Comparison of ENCODE assay signal across 23 cellular contexts in the genomic region with DNA sequence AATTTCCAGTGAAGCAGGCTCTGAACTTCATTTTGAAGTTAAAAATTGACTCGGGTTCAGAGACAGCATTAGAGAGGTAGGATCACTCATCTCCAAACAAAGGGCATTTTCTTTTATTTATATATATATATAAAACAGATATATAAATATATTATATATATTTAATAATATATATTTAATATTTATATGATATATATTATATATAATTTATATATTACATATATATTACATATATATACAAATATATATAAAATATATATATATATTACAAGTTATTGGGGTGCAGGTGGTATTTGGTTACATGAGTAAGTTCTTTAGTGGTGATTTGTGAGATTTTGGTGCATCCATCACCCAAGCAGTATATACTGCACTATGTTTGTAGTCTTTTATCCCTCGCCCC.
"Had no signal": no experiment of that assay in that cellular context is flagged by ENCODE, and none has a peak within 500 bp of the region (broad histone marks: within the 10 kb centered on the region; RNA-seq: fewer than 3 reads in every experiment).

No MANE protein-coding gene starts in this region.

- H3K27ac ChIP-seq: colonic mucosa, esophagus muscularis mucosa, heart right ventricle, left lung, lower lobe of right lung had no signal

- H3K36me3 Mint-ChIP-seq: naive B cell had no signal

- H3K27me3 ChIP-seq: colonic mucosa, esophagus muscularis mucosa, gastrocnemius medialis, heart right ventricle, left lung had no signal

- H3K27ac Mint-ChIP-seq: dendritic cell treated with granulocyte-macrophage colony-stimulating factor and Interleukin-4, amounts not matched to agents 40 ng/mL and 50 ng/mL, for 4 days; effector memory CD8-positive, alpha-beta T cell; endodermal cell; mesothelial cell of epicardium had no signal

- H3K4me3 Mint-ChIP-seq: dendritic cell treated with granulocyte-macrophage colony-stimulating factor and Interleukin-4, amounts not matched to agents 40 ng/mL and 50 ng/mL, for 4 days; effector memory CD8-positive, alpha-beta T cell; endodermal cell; mesothelial cell of epicardium; naive B cell had no signal

- FAIRE-seq: endometrium, endothelial cell of umbilical vein, islet of Langerhans had no signal

- ATAC-seq: effector memory CD8-positive, alpha-beta T cell; gastrocnemius medialis; heart right ventricle; left cardiac atrium; left lung; left ventricle myocardium superior; lower lobe of right lung; mucosa of descending colon had no signal

- H3K4me1 Mint-ChIP-seq: endodermal cell, naive B cell had no signal

- H3K4me1 ChIP-seq: colonic mucosa, left lung, lower lobe of right lung had no signal

- H3K27me3 Mint-ChIP-seq: effector memory CD8-positive, alpha-beta T cell; naive B cell had no signal

- H3K9me3 ChIP-seq: colonic mucosa, esophagus muscularis mucosa, gastrocnemius medialis, lower lobe of right lung, mucosa of descending colon had no signal

- H3K36me3 ChIP-seq: colonic mucosa, esophagus muscularis mucosa, gastrocnemius medialis, heart right ventricle, left lung, lower lobe of right lung had no signal

- DNase-seq: colonic mucosa; cortex of kidney; effector CD8-positive, alpha-beta T cell; effector memory CD8-positive, alpha-beta T cell; endodermal cell; foreskin melanocyte; gastrocnemius medialis; glutamatergic neuron; head of caudate nucleus; heart right ventricle; hippocampal formation; left cardiac atrium; left lung; left ventricle myocardium superior; lower lobe of right lung; mucosa of descending colon; naive B cell had no signal

- H3K4me3 ChIP-seq: colonic mucosa, esophagus muscularis mucosa, gastrocnemius medialis, heart right ventricle, left lung, lower lobe of right lung, mucosa of descending colon had no signal
